1 cellular context compared by ENCODE assay signal in the genomic region with DNA sequence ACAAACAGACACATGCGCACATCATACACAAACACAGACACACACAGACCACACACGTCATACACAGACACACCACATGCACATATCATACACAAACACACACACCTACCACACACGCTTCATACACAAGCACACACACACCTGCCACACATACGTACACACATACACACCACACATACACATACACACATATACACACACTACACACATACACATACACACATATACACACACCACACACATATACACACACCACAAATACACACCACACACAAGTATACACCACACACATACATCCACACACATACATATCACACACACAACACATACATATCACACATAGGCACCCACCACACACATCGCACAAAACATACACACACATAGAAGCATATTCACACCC.
A peak's percentile ranks its signal among the peaks of the same experiment; 100 is the strongest.
TF ChIP-seq lines count a peak whose summit lies in the region.

No MANE protein-coding gene starts in this region.

TF ChIP-seq in HEK293, 187 proteins besides CTCF, POLR2A, EP300 and RAD21 (continued from another document):
- TF ChIP-seq, protein P1, sequence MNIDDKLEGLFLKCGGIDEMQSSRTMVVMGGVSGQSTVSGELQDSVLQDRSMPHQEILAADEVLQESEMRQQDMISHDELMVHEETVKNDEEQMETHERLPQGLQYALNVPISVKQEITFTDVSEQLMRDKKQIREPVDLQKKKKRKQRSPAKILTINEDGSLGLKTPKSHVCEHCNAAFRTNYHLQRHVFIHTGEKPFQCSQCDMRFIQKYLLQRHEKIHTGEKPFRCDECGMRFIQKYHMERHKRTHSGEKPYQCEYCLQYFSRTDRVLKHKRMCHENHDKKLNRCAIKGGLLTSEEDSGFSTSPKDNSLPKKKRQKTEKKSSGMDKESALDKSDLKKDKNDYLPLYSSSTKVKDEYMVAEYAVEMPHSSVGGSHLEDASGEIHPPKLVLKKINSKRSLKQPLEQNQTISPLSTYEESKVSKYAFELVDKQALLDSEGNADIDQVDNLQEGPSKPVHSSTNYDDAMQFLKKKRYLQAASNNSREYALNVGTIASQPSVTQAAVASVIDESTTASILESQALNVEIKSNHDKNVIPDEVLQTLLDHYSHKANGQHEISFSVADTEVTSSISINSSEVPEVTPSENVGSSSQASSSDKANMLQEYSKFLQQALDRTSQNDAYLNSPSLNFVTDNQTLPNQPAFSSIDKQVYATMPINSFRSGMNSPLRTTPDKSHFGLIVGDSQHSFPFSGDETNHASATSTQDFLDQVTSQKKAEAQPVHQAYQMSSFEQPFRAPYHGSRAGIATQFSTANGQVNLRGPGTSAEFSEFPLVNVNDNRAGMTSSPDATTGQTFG (tag by site-specific recombination; IDR thresholded peaks at IDR 0.05; ENCODE audit: borderline replicate concordance) = peak; percentile 20; the same call in 1 of the 2 replicates
